ENCODE assay signal across 30 cellular contexts in genomic region chr5:64826541-64826940, GRCh38.
"Had no signal": no experiment of that assay in that cellular context is flagged by ENCODE, and none has a peak within 500 bp of the region (broad histone marks: within the 10 kb centered on the region; RNA-seq: fewer than 3 reads in every experiment).

No MANE protein-coding gene starts in this region.

- H3K27me3 ChIP-seq: gastrocnemius medialis, neural progenitor cell, sigmoid colon, testis, tibial artery had no signal

- DNase-seq: cortex of kidney; effector CD8-positive, alpha-beta T cell; endodermal cell; foreskin fibroblast; gastrocnemius medialis; head of caudate nucleus; hypothalamus; immature natural killer cell; mesenchymal stem cell; mucosa of descending colon; naive B cell; nucleus accumbens; psoas muscle; sigmoid colon; stimulated activated CD4-positive, alpha-beta T cell treated with anti-CD3 and anti-CD28 coated beads, Interleukin-2, amount 100 ng/mL, for 24 hours; stimulated activated CD4-positive, alpha-beta T cell treated with anti-CD3 and anti-CD28 coated beads, Interleukin-4, amount 100 ng/mL, for 24 hours; stimulated activated naive CD8-positive, alpha-beta T cell treated with anti-CD3 and anti-CD28 coated beads, Interleukin-15, Interleukin-2, amounts not matched to agents 100 U/mL and 50 U/mL, for 24 hours; substantia nigra; testis; tibial artery had no signal

- H3K4me1 Mint-ChIP-seq: endodermal cell, mesothelial cell of epicardium, nephron, neural progenitor cell had no signal

- H3K4me2 ChIP-seq: neural progenitor cell had no signal

- H3K27ac ChIP-seq: epithelial cell of prostate, gastrocnemius medialis, neural progenitor cell, psoas muscle, sigmoid colon, testis, tibial artery had no signal

- H3K9me3 Mint-ChIP-seq: immature natural killer cell; mesothelial cell of epicardium; nephron; neural progenitor cell; stimulated activated effector memory CD8-positive, alpha-beta T cell treated with anti-CD3 and anti-CD28 coated beads, Interleukin-12 subunit alpha, Interleukin-12 subunit beta, amount 100 ng/mL, for 72 hours; type B pancreatic cell had no signal

- H3K4me1 ChIP-seq: gastrocnemius medialis, neural progenitor cell, psoas muscle, testis, tibial artery had no signal

- H3K4me3 Mint-ChIP-seq: endodermal cell; immature natural killer cell; mesothelial cell of epicardium; naive B cell; nephron; neural progenitor cell; stimulated activated effector memory CD8-positive, alpha-beta T cell treated with anti-CD3 and anti-CD28 coated beads, Interleukin-12 subunit alpha, Interleukin-12 subunit beta, amount 100 ng/mL, for 72 hours; type B pancreatic cell had no signal

- H3K4me3 ChIP-seq: gastrocnemius medialis, mucosa of descending colon, neural progenitor cell, psoas muscle, sigmoid colon, testis, tibial artery had no signal

- H3K27me3 Mint-ChIP-seq: naive B cell, type B pancreatic cell had no signal

- ATAC-seq: esophagus mucosa; gastrocnemius medialis; left lobe of liver; mucosa of descending colon; psoas muscle; right cardiac atrium; stimulated activated effector memory CD8-positive, alpha-beta T cell treated with anti-CD3 and anti-CD28 coated beads, Interleukin-12 subunit alpha, Interleukin-12 subunit beta, amount 100 ng/mL, for 72 hours; stimulated activated naive CD8-positive, alpha-beta T cell treated with anti-CD3 and anti-CD28 coated beads, Interleukin-15, Interleukin-2, amounts not matched to agents 100 U/mL and 50 U/mL, for 24 hours had no signal

- H3K9ac ChIP-seq: neural progenitor cell had no signal

- H3K9me3 ChIP-seq: gastrocnemius medialis, mucosa of descending colon, psoas muscle, sigmoid colon, testis, tibial artery had no signal

- H3K27ac Mint-ChIP-seq: endodermal cell; immature natural killer cell; mesothelial cell of epicardium; nephron; neural progenitor cell; stimulated activated effector memory CD8-positive, alpha-beta T cell treated with anti-CD3 and anti-CD28 coated beads, Interleukin-12 subunit alpha, Interleukin-12 subunit beta, amount 100 ng/mL, for 72 hours; type B pancreatic cell had no signal

- H3K36me3 ChIP-seq: gastrocnemius medialis, neural progenitor cell, sigmoid colon had no signal

- FAIRE-seq: keratinocyte had no signal

- H2AFZ ChIP-seq: neural progenitor cell had no signal
